16 cellular contexts compared by ENCODE assay signal in the genomic region with DNA sequence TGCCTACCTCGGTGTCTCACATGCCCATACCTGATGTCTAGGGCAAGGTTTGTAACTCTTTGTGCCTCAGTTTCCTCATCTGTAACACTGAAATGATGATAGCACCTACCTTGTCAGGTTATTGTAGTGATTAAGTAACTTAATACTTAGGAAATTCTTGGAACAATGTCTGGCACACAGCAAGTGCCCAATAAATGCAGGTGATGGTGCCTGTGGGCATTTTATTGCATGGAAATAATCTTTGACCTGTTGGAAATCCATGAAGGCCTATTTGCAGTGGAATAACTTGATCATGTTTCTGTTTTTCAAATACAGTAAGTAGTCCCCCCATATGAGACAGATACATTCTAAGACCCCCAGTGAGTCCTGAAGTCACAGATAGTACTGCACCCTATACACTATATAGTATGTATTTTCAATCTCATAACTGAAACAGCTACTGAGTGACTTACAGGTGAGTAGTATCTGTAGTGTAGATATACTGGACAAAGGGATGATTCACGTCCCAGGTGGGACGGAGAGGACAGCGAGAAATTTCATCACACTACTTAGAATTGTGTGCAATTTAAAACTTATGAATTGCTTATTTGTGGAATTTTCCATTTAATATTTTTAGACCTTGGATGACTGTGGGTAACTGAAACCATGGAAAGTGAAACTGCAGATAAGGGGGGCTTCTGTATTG. TPM values are rescaled to one million over a fixed set of nuclear protein-coding genes. Genes with fewer than 3 reads are reported as not detected.
DNase-seq lines count a peak whose midpoint lies in the region; ATAC-seq and TF ChIP-seq lines count a peak whose summit lies in the region.
"Had no signal": no experiment of that assay in that cellular context is flagged by ENCODE, and none has a peak within 500 bp of the region (broad histone marks: within the 10 kb centered on the region; RNA-seq: fewer than 3 reads in every experiment).

No MANE protein-coding gene starts in this region.

- no peak overlapping the region for H3K4me3 Mint-ChIP-seq in stimulated activated naive CD8-positive, alpha-beta T cell treated with anti-CD3 and anti-CD28 coated beads, Interleukin-15, Interleukin-2, amounts not matched to agents 100 ng/mL and 50 ng/mL, for 24 hours
- H3K4me3 Mint-ChIP-seq in CD4-positive, alpha-beta T cell, result no peak overlapping the region
- H3K4me3 Mint-ChIP-seq: neural crest cell had no signal

- CTCF ChIA-PET in PC-3 (lab: Charles Lee), result no interaction called here
- CTCF ChIA-PET in CD4-positive, alpha-beta T cell (lab: Charles Lee), result no interaction called here

- H3K27me3 ChIP-seq in PC-3 (ENCODE audit: low read length), result no peaks in the 10 kb centered on the region
- no peaks in the 10 kb centered on the region for H3K27me3 ChIP-seq in CD4-positive, alpha-beta T cell (ENCODE audit: control insufficient read depth, insufficient read depth, low read length)
- H3K27me3 ChIP-seq in tibial artery, result no peaks in the 10 kb centered on the region
- H3K27me3 ChIP-seq: right atrium auricular region, SJSA1, testis had no signal

- POLR2A ChIA-PET in PC-3 (lab: Charles Lee; ENCODE audit: unreplicated experiment), result no interaction called here
- POLR2A ChIA-PET in CD4-positive, alpha-beta T cell (lab: Charles Lee), result interaction anchor here (0.6 kb wide), 1 partner anchor 42 kb away, joined by 3 read pairs; a partner anchor contains a TSS

- no peak for TF ChIP-seq CTCF in PC-3 (conservative IDR thresholded peaks at IDR 0.05; ENCODE audit: low read depth, low read length)
- no peak for TF ChIP-seq CTCF in CD4-positive, alpha-beta T cell (IDR thresholded peaks at IDR 0.05)
- no peak for TF ChIP-seq CTCF in tibial artery (IDR thresholded peaks at IDR 0.05)

- H3K27ac Mint-ChIP-seq in stimulated activated naive CD8-positive, alpha-beta T cell treated with anti-CD3 and anti-CD28 coated beads, Interleukin-15, Interleukin-2, amounts not matched to agents 100 ng/mL and 50 ng/mL, for 24 hours, result peak overlapping the region; percentile 42
- no peak overlapping the region for H3K27ac Mint-ChIP-seq in CD4-positive, alpha-beta T cell

- H3K4me3 ChIP-seq in PC-3 (ENCODE audit: low read length) (peak overlapping the region; percentile 52), tibial artery (no peak overlapping the region)
- H3K4me3 ChIP-seq: right atrium auricular region, SJSA1, testis had no signal

- H3K9me3 Mint-ChIP-seq in stimulated activated naive CD8-positive, alpha-beta T cell treated with anti-CD3 and anti-CD28 coated beads, Interleukin-15, Interleukin-2, amounts not matched to agents 100 ng/mL and 50 ng/mL, for 24 hours, result no peaks in the 10 kb centered on the region
- H3K9me3 Mint-ChIP-seq in CD4-positive, alpha-beta T cell, result no peaks in the 10 kb centered on the region
- H3K9me3 Mint-ChIP-seq: CD8-positive, alpha-beta memory T cell had no signal

- H2AFZ ChIP-seq in PC-3 (ENCODE audit: low read length), result 0 out of 2 replicates have a peak overlapping the region, but pooled peaks have one; percentile 7

- peaks cover 7% of the 10 kb centered on the region for H3K36me3 Mint-ChIP-seq in stimulated activated naive CD8-positive, alpha-beta T cell treated with anti-CD3 and anti-CD28 coated beads, Interleukin-15, Interleukin-2, amounts not matched to agents 100 ng/mL and 50 ng/mL, for 24 hours (ENCODE audit: low read depth)
- peaks cover 2% of the 10 kb centered on the region for H3K36me3 Mint-ChIP-seq in CD4-positive, alpha-beta T cell (ENCODE audit: low read depth)

- H3K4me2 ChIP-seq in PC-3 (ENCODE audit: low read length), result peak overlapping the region; percentile 76

- H3K27ac ChIP-seq in PC-3 (ENCODE audit: low read length) (peak overlapping the region; percentile 94), epithelial cell of prostate (peak overlapping the region; percentile 93), tibial artery (no peak overlapping the region)
- no peak overlapping the region for H3K27ac ChIP-seq in CD4-positive, alpha-beta T cell (ENCODE audit: low read depth, low read length)
- H3K27ac ChIP-seq: right atrium auricular region, testis had no signal

- H3K36me3 ChIP-seq in PC-3 (ENCODE audit: low read depth, low read length) (no peaks in the 10 kb centered on the region), tibial artery (peaks cover 0 to 4% (median 0%) of the 10 kb centered on the region in 3 donors)
- H3K36me3 ChIP-seq: right atrium auricular region had no signal

- H3K9me2 ChIP-seq in PC-3 (replicated peaks; ENCODE audit: low read length), result no peaks in the 10 kb centered on the region

- DNase-seq in activated CD4-positive, CD25-positive, alpha-beta regulatory T cell (lab: John Stamatoyannopoulos, UW), result no peak
- peak; percentile 60 for DNase-seq in PC-3
- DNase-seq in epithelial cell of prostate (ENCODE audit: low read depth, low spot score), result peak; percentile 41
- no peak for DNase-seq in epidermal melanocyte (ENCODE audit: insufficient read length, low spot score)
- no peak for DNase-seq in CD4-positive, alpha-beta T cell
- no peak for DNase-seq in tibial artery
- DNase-seq: activated CD4-positive, alpha-beta T cell treated with anti-CD3 and anti-CD28 coated beads, Interleukin-2, amount 50 U/mL, for 48 hours; activated effector memory CD4-positive, alpha-beta T cell treated with anti-CD3 and anti-CD28 coated beads, Interleukin-2, amount 50 U/mL, for 16 hours; CD8-positive, alpha-beta memory T cell; head of caudate nucleus; testis had no signal

- peaks cover 15% of the 10 kb centered on the region for H3K79me2 ChIP-seq in PC-3 (ENCODE audit: low read length)

- intact Hi-C loops in PC-3 (cut with micrococcal nuclease), result loop anchor here (1.0 kb wide), 1 partner anchor 35 kb away; no protein-coding TSS in a partner anchor
- intact Hi-C loops in CD4-positive, alpha-beta T cell (cut with DNase I, micrococcal nuclease), result no loop called here
- intact Hi-C loops in tibial artery (cut with DNase I; ENCODE audit: low total_unique reads), result no loop called here

- no TSS peak for BruUV-seq in PC-3 (replicated peaks; lab: Mats Ljungman, UMichigan)

- H3K9ac ChIP-seq in PC-3 (ENCODE audit: low read length), result peak overlapping the region; percentile 56

- H3K4me1 ChIP-seq in PC-3 (ENCODE audit: insufficient read depth, low read length) (peaks cover 51% of the 10 kb centered on the region), tibial artery (peaks cover 0 to 31% (median 11%) of the 10 kb centered on the region in 4 donors)
- H3K4me1 ChIP-seq: testis had no signal

- no peaks in the 10 kb centered on the region for H3K27me3 Mint-ChIP-seq in stimulated activated naive CD8-positive, alpha-beta T cell treated with anti-CD3 and anti-CD28 coated beads, Interleukin-15, Interleukin-2, amounts not matched to agents 100 ng/mL and 50 ng/mL, for 24 hours
- H3K27me3 Mint-ChIP-seq in CD4-positive, alpha-beta T cell, result no peaks in the 10 kb centered on the region
- H3K27me3 Mint-ChIP-seq: CD8-positive, alpha-beta memory T cell had no signal

- H4K20me1 ChIP-seq in PC-3 (ENCODE audit: low read length), result no peaks in the 10 kb centered on the region

- ATAC-seq in activated CD4-positive, CD25-positive, alpha-beta regulatory T cell treated with anti-CD3 and anti-CD28 coated beads, Interleukin-2, amount 50 U/mL, for 24 hours, result peak; percentile 60 to 72
- ATAC-seq in PC-3, result peak; percentile 51
- no peak for ATAC-seq in CD4-positive, alpha-beta T cell (ENCODE audit: poor library complexity)

- H3K9me3 ChIP-seq in PC-3 (ENCODE audit: low read length) (no peaks in the 10 kb centered on the region), tibial artery (no peaks in the 10 kb centered on the region)
- H3K9me3 ChIP-seq in CD4-positive, alpha-beta T cell (ENCODE audit: control insufficient read depth, low read length), result no peaks in the 10 kb centered on the region
- H3K9me3 ChIP-seq: right atrium auricular region, SJSA1, testis had no signal

- H3K4me1 Mint-ChIP-seq in stimulated activated naive CD8-positive, alpha-beta T cell treated with anti-CD3 and anti-CD28 coated beads, Interleukin-15, Interleukin-2, amounts not matched to agents 100 ng/mL and 50 ng/mL, for 24 hours (ENCODE audit: low read depth), result peaks cover 82% of the 10 kb centered on the region
- peaks cover 72% of the 10 kb centered on the region for H3K4me1 Mint-ChIP-seq in CD4-positive, alpha-beta T cell (ENCODE audit: low read depth)

- H3F3A ChIP-seq in PC-3 (ENCODE audit: low read length, unreplicated experiment), result no peaks in the 10 kb centered on the region

RNA-seq across cellular contexts. Expression of a gene that starts 42.1 kb away (rescaled TPM):
- total RNA-seq in PC-3 (2014; rRNA removed), result 8.1 and 9.4 TPM in 2 replicates
- 10 to 100 TPM; 50.3 to 51.2 TPM for total RNA-seq in CD4-positive, alpha-beta T cell

Comparison
In these comparisons a context has a peak if more than half of its experiments do, and no peak if none do; other contexts are left out.
1. DNase-seq: peak in PC-3 (single experiment) and epithelial cell of prostate (single experiment); none in activated CD4-positive, CD25-positive, alpha-beta regulatory T cell (0 of 4), epidermal melanocyte (single experiment), CD4-positive, alpha-beta T cell (0 of 10) and tibial artery (0 of 2).
2. H3K27ac ChIP-seq: peak in PC-3 (single experiment) and epithelial cell of prostate (single experiment); none in CD4-positive, alpha-beta T cell (single experiment) and tibial artery (0 of 2).